ENCODE assay signal across 9 cellular contexts in the genomic region with DNA sequence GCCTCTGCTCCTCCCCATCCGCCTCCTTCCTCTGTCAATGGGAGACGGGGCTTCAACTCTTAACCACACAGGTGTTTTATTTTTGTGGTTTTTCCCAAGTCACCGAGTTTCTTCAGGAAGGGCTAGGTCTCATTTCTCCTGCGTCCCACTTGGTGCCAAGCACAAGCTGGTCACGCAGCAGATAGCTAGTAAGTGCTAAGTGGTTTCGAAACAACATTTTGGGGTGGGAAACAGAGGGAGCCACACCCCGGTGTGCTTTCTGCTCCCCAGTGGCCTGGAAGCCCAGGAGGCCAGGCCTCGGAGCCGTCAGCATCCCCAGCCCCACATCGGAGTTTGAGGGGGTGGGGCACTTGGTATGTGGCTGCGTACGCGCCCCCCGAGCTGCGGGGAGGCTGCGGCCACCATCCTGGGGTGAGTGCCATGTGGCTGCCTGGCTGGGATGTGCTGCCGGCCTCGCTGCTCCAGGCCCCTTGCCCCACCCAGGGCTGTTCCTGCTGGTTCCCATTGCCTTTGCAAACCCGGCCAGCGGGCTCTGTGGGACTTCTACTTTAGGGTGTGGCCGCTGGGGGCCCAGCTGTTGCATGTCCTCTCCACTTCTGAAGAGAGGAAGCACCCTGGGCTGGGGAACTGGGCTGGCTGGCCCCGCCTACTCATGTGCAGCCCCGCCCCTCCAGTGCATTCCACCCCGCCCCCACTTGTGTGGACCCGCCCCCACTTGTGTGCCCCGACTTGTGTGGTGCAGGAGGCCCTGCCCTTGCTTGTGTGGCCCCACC.
DNase-seq lines count a peak whose midpoint lies in the region; ATAC-seq and TF ChIP-seq lines count a peak whose summit lies in the region.
"Had no signal": no experiment of that assay in that cellular context is flagged by ENCODE, and none has a peak within 500 bp of the region (broad histone marks: within the 10 kb centered on the region; RNA-seq: fewer than 3 reads in every experiment).

No MANE protein-coding gene starts in this region.

- peaks cover 0 to 4% of the 10 kb centered on the region in 2 donors for H3K27me3 Mint-ChIP-seq in stimulated activated naive B cell treated with anti-CD40 and anti-IgM and Interleukin-4, amounts not matched to agents 10 μg/mL and 1 μg/mL and 100 μg/mL, for 72 hours
- H3K27me3 Mint-ChIP-seq: central memory CD8-positive, alpha-beta T cell had no signal

- peak; percentile 16 to 33 for ATAC-seq in stimulated activated naive B cell treated with anti-CD40 and anti-IgM and Interleukin-4, amounts not matched to agents 10 μg/mL and 1 μg/mL and 100 μg/mL, for 72 hours (replicated peaks)
- no peak for ATAC-seq in HG03045 (IDR thresholded peaks at IDR 0.05; ENCODE audit: unreplicated experiment)
- ATAC-seq in GM21390 (IDR thresholded peaks at IDR 0.05; ENCODE audit: unreplicated experiment), result no peak

- no peak overlapping the region for H3K4me3 Mint-ChIP-seq in stimulated activated naive B cell treated with anti-CD40 and anti-IgM and Interleukin-4, amounts not matched to agents 10 μg/mL and 1 μg/mL and 100 μg/mL, for 72 hours
- H3K4me3 Mint-ChIP-seq: central memory CD8-positive, alpha-beta T cell had no signal

- no peak for TF ChIP-seq CTCF in fibroblast of mammary gland (conservative IDR thresholded peaks at IDR 0.05; ENCODE audit: control insufficient read depth, insufficient read depth, low read depth, low read length)

- H3K27ac Mint-ChIP-seq in stimulated activated naive B cell treated with anti-CD40 and anti-IgM and Interleukin-4, amounts not matched to agents 10 μg/mL and 1 μg/mL and 100 μg/mL, for 72 hours, result no peak overlapping the region

- H3K4me3 ChIP-seq in fibroblast of mammary gland (ENCODE audit: control insufficient read depth, low read depth, low read length), result no peak overlapping the region

- no peaks in the 10 kb centered on the region for H3K36me3 Mint-ChIP-seq in stimulated activated naive B cell treated with anti-CD40 and anti-IgM and Interleukin-4, amounts not matched to agents 10 μg/mL and 1 μg/mL and 100 μg/mL, for 72 hours

- no peaks in the 10 kb centered on the region for H3K9me3 Mint-ChIP-seq in stimulated activated naive B cell treated with anti-CD40 and anti-IgM and Interleukin-4, amounts not matched to agents 10 μg/mL and 1 μg/mL and 100 μg/mL, for 72 hours
- H3K9me3 Mint-ChIP-seq: central memory CD8-positive, alpha-beta T cell had no signal

- peak in 2 of 3 experiments; percentile 17 to 64 for DNase-seq in NCI-H1417 (lab: John Stamatoyannopoulos, UW)
- no peak for DNase-seq in NCI-H1417 treated with DMSO at 0.1 percent for 48 hours (lab: John Stamatoyannopoulos, UW)
- DNase-seq in T-helper 9 cell, result peak; percentile 31
- DNase-seq in fibroblast of mammary gland (ENCODE audit: low read depth), result peak; percentile 12
- DNase-seq in stimulated activated naive B cell treated with anti-CD40 and anti-IgM and Interleukin-4, amounts not matched to agents 10 μg/mL and 1 μg/mL and 100 μg/mL, for 72 hours, result no peak
- no peak for DNase-seq in NCI-H526 (lab: John Stamatoyannopoulos, UW)

- peaks cover 2 to 3% of the 10 kb centered on the region in 2 donors for H3K4me1 Mint-ChIP-seq in stimulated activated naive B cell treated with anti-CD40 and anti-IgM and Interleukin-4, amounts not matched to agents 10 μg/mL and 1 μg/mL and 100 μg/mL, for 72 hours

Comparison
In these comparisons a context has a peak if more than half of its experiments do, and no peak if none do; other contexts are left out.
1. DNase-seq: peak in NCI-H1417 (2 of 3), T-helper 9 cell (single experiment) and fibroblast of mammary gland (single experiment); none in NCI-H1417 treated with DMSO at 0.1 percent for 48 hours (single experiment), stimulated activated naive B cell treated with anti-CD40 and anti-IgM and Interleukin-4, amounts not matched to agents 10 μg/mL and 1 μg/mL and 100 μg/mL, for 72 hours (single experiment) and NCI-H526 (0 of 2).
2. ATAC-seq: peak in stimulated activated naive B cell treated with anti-CD40 and anti-IgM and Interleukin-4, amounts not matched to agents 10 μg/mL and 1 μg/mL and 100 μg/mL, for 72 hours (2 of 2); none in HG03045 (single experiment) and GM21390 (single experiment).